Comparison of ENCODE assay signal across 5 cellular contexts in the genomic region with DNA sequence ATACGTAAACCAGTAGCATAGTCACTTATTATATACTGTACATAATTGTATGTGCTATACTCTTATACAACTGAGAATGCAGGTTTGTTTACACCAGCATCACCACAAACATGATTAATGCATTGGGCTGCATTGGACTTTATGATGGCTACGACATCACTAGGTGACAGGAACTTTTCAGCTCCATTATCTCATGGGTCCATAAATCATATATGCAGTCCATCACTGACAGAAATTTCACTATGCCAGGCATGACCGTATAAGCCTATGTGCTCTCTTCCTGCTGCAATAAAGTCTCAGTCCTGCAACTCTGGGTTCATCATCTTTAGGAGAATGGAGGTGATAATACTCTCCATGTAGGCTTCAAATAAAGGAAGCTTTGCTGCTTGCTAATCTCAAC.
"Had no signal": no experiment of that assay in that cellular context is flagged by ENCODE, and none has a peak within 500 bp of the region (broad histone marks: within the 10 kb centered on the region; RNA-seq: fewer than 3 reads in every experiment).

No MANE protein-coding gene starts in this region.

- DNase-seq: GOT3, H7, IMR-90, KBM-7 had no signal

- H3K36me3 ChIP-seq: HAP-1 had no signal

- H3K9me3 ChIP-seq: HAP-1 had no signal

- H3K4me3 ChIP-seq: HAP-1 had no signal
